ENCODE assay signal across 31 cellular contexts in the genomic region with DNA sequence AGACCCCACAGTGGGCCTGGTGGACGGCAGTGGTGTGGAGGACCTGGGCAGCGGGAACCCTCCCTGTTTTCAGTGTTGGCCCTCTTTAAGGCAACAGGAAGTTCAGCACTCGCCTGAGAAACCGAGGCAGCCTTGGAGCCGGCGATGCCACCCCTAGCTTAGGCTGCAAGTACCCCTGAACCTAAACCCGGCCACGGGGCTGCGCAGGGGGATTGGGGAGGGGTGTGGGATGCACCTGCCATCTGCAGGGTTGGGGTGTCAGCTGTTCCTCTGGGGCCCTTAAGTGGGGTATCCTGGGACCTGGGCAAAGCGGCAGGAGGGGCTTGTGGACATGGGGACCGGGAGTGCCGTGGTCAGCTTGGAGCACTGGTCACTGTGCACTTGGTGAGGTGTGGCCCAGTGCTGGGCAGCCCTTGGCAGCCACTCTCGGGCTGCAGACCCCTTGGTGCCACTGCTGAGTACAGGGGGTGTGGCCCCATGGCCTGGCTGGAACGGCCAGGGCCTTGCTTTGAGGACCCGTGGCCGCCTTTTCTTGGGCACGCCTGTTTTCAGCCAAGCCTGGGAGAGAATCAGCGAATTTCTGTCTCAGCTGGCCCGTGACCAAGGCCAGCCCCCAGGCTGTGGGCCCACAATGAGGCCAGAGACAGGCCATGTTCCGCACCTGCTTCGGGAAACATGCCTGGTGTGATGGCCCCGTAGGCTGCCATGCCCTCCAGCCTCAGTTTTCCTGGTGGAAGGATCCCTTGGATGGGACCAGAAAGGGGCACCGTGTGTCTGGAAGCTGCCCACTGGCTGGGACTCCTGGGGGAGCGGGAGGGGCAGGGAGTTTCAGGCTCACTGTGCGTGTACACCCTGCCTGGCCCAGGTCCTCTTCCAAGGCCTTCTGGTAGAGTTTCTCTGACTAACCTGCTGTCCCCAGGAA. TPM values are rescaled to one million over a fixed set of nuclear protein-coding genes. Genes with fewer than 3 reads are reported as not detected.
DNase-seq lines count a peak whose midpoint lies in the region; ATAC-seq, FAIRE-seq and TF ChIP-seq lines count a peak whose summit lies in the region.
"Had no signal": no experiment of that assay in that cellular context is flagged by ENCODE, and none has a peak within 500 bp of the region (broad histone marks: within the 10 kb centered on the region; RNA-seq: fewer than 3 reads in every experiment).

No MANE protein-coding gene starts in this region.

- H3K36me3 ChIP-seq in SK-N-SH (replicated peaks in 1 of 2; ENCODE audit: control insufficient read depth in 1 of 2, insufficient read depth in 2 of 2, low read length in 1 of 2): peaks cover 28 to 38% of the 10 kb centered on the region in 2 experiments
- H3K36me3 ChIP-seq in HCT116 (ENCODE audit: control insufficient read depth in 1 of 2, insufficient read depth in 2 of 2, low read length in 2 of 2): peaks cover 16 to 40% of the 10 kb centered on the region in 2 experiments; a peak in 3 of 4 replicates
- H3K36me3 ChIP-seq in H1 (ENCODE audit: control insufficient read depth in 2 of 4, insufficient read depth in 4 of 4, low read length in 3 of 4): peaks cover 20 to 28% (median 24%) of the 10 kb centered on the region in 4 experiments

- intact Hi-C loops in HCT116 (cut with micrococcal nuclease): no loop called here

- H2AK5ac ChIP-seq in H1 (ENCODE audit: low read depth, low read length): no peak overlapping the region

- H3K14ac ChIP-seq in H1 (ENCODE audit: insufficient read length): no peak overlapping the region

- TF ChIP-seq CTCF in SK-N-SH (IDR thresholded peaks at IDR 0.05) (no peak), HCT116 (IDR thresholded peaks at IDR 0.05 in 2 of 3, conservative IDR thresholded peaks at IDR 0.05 in 1 of 3; ENCODE audit: borderline replicate concordance in 1 of 3, insufficient read depth in 1 of 3, low read depth in 2 of 3, low read length in 2 of 3) (no peak), H1 (IDR thresholded peaks at IDR 0.05; ENCODE audit: control extremely low read depth in 1 of 3, insufficient read depth in 1 of 3, low read depth in 1 of 3, low read length in 3 of 3) (no peak)

- H3K79me2 ChIP-seq in SK-N-SH (ENCODE audit: insufficient read depth) (peaks cover 39% of the 10 kb centered on the region), HCT116 (ENCODE audit: insufficient read depth, low read length) (peaks cover 54% of the 10 kb centered on the region), H1 (ENCODE audit: control insufficient read depth in 1 of 2, insufficient read depth in 2 of 2, low read length in 2 of 2) (peaks cover 9 to 25% of the 10 kb centered on the region in 2 experiments; a peak in 3 of 4 replicates)

- BruUV-seq in HCT116 (replicated peaks; lab: Mats Ljungman, UMichigan): no TSS peak

- H2BK120ac ChIP-seq in H1 (replicated peaks; ENCODE audit: low read depth, low read length): no peak overlapping the region

- no peak overlapping the region for H3K9ac ChIP-seq in SK-N-SH
- H3K9ac ChIP-seq in HCT116 (ENCODE audit: low read length): no peak overlapping the region
- no peak overlapping the region for H3K9ac ChIP-seq in H1 (replicated peaks in 1 of 4; ENCODE audit: extremely low read depth in 1 of 4, low read depth in 3 of 4, low read length in 3 of 4)

- no peak for ATAC-seq in SK-N-SH treated with all-trans-retinoic acid at 6 μM for 48 hours
- ATAC-seq in HCT116: no peak
- no peak for ATAC-seq in T-cell (replicated peaks in 1 of 4)
- no peak for ATAC-seq in HG03135 (IDR thresholded peaks at IDR 0.05; ENCODE audit: unreplicated experiment)
- ATAC-seq: left ventricle myocardium superior; naive thymus-derived CD8-positive, alpha-beta T cell; pancreas; sciatic nerve; WTC11 had no signal

- no peaks in the 10 kb centered on the region for H3K9me3 Mint-ChIP-seq in T-cell
- H3K9me3 Mint-ChIP-seq: mesothelial cell of epicardium; naive thymus-derived CD8-positive, alpha-beta T cell; WTC11 had no signal

- no peak overlapping the region for H3K4me2 ChIP-seq in SK-N-SH
- no peak overlapping the region for H3K4me2 ChIP-seq in HCT116 (ENCODE audit: low read length)
- no peak overlapping the region for H3K4me2 ChIP-seq in H1 (ENCODE audit: insufficient read depth in 1 of 2, low read depth in 2 of 2, low read length in 2 of 2)

- H3K9me3 ChIP-seq in SK-N-SH (no peaks in the 10 kb centered on the region), HCT116 (ENCODE audit: control insufficient read depth in 1 of 2, insufficient read depth in 1 of 2, low read depth in 1 of 2, low read length in 2 of 2) (no peaks in the 10 kb centered on the region), H1 (ENCODE audit: insufficient read depth in 2 of 2, low read depth in 1 of 2, low read length in 1 of 2) (no peaks in the 10 kb centered on the region)
- H3K9me3 ChIP-seq: adrenal gland, esophagus muscularis mucosa, pancreas, stomach, tibial nerve had no signal

- H2BK15ac ChIP-seq in H1 (ENCODE audit: low read length): no peak overlapping the region

- no peak overlapping the region for H3K56ac ChIP-seq in H1 (replicated peaks; ENCODE audit: insufficient read length, low read depth, low read length)

- peaks cover 12 to 25% of the 10 kb centered on the region in 2 experiments for H3K4me1 ChIP-seq in SK-N-SH (ENCODE audit: control insufficient read depth in 1 of 2, insufficient read depth in 2 of 2, low read depth in 1 of 2, low read length in 1 of 2)
- peaks cover 25 to 43% of the 10 kb centered on the region in 2 experiments for H3K4me1 ChIP-seq in HCT116 (ENCODE audit: control insufficient read depth in 1 of 2, insufficient read depth in 2 of 2, low read length in 2 of 2)
- peaks cover 0 to 22% (median 18%) of the 10 kb centered on the region in 4 experiments; a peak in 5 of 7 replicates for H3K4me1 ChIP-seq in H1 (replicated peaks in 1 of 4; ENCODE audit: control insufficient read depth in 3 of 4, insufficient read depth in 4 of 4, low read length in 3 of 4)

- H4K8ac ChIP-seq in H1 (ENCODE audit: extremely low read depth, insufficient read depth, low read length): no peak overlapping the region; the same call in 1 of the 2 replicates

- no peak overlapping the region for H3K18ac ChIP-seq in H1 (ENCODE audit: extremely low read depth, low read length)

- RAD21 ChIA-PET in HCT116 (lab: Charles Lee; ENCODE audit: low non-redundant PET in 1 of 2, low total read pairs in 2 of 2, uncharacterized antibody in 2 of 2, unreplicated experiment in 2 of 2): no interaction called here

- H3K23me2 ChIP-seq in H1 (ENCODE audit: low read depth, low read length): peaks cover 20% of the 10 kb centered on the region

- H3K23ac ChIP-seq in H1 (ENCODE audit: insufficient read length): no peak overlapping the region

- H3K36me3 Mint-ChIP-seq in T-cell: peaks cover 15% of the 10 kb centered on the region

- peaks cover 43% of the 10 kb centered on the region for H3F3A ChIP-seq in SK-N-SH (replicated peaks; ENCODE audit: insufficient read depth)

- H3K27ac ChIP-seq in SK-N-SH (ENCODE audit: low read depth in 2 of 2, low read length in 1 of 2) (no peak overlapping the region), HCT116 (ENCODE audit: low read depth, low read length) (peak overlapping the region; percentile 12; the same call in 1 of the 2 replicates), H1 (ENCODE audit: low read depth, low read length) (no peak overlapping the region)
- H3K27ac ChIP-seq: adrenal gland, brain microvascular endothelial cell, esophagus muscularis mucosa, pancreas, stomach, tibial nerve had no signal

- POLR2A ChIA-PET in SK-N-SH (lab: Yijun Ruan, JAX) (interaction anchor here (0.7 to 3.0 kb wide), 3 partner anchors 12 to 158 kb away, joined by 3 to 9 read pairs (median 6); a partner anchor contains a TSS), HCT116 (lab: Charles Lee) (no interaction called here), H1 (lab: Charles Lee; ENCODE audit: partially characterized antibody) (interaction anchor here (1.1 to 17.2 kb wide), 13 partner anchors 15 to 250 kb away, joined by 3 to 436 read pairs (median 3); a partner anchor contains a TSS), T-cell (lab: Charles Lee) (interaction anchor here in 1 of 2 donors (0.6 kb wide), 1 partner anchor 190 kb away, joined by 5 read pairs; no protein-coding TSS in a partner anchor)

- no peak for TF ChIP-seq RAD21 in SK-N-SH (IDR thresholded peaks at IDR 0.05; ENCODE audit: low read length)
- no peak for TF ChIP-seq RAD21 in HCT116 (IDR thresholded peaks at IDR 0.05; ENCODE audit: low read depth)
- no peak for TF ChIP-seq RAD21 in H1 (IDR thresholded peaks at IDR 0.05 in 1 of 2, conservative IDR thresholded peaks at IDR 0.05 in 1 of 2; ENCODE audit: low read depth in 2 of 2, low read length in 2 of 2)

- H4K91ac ChIP-seq in H1 (replicated peaks; ENCODE audit: insufficient read length, low read length): no peak overlapping the region

- H3K27ac Mint-ChIP-seq in T-cell: no peak overlapping the region
- H3K27ac Mint-ChIP-seq: mesothelial cell of epicardium had no signal

- no peaks in the 10 kb centered on the region for H3K27me3 ChIP-seq in SK-N-SH (ENCODE audit: insufficient read depth)
- H3K27me3 ChIP-seq in HCT116 (ENCODE audit: insufficient read depth, low read length): no peaks in the 10 kb centered on the region
- H3K27me3 ChIP-seq in H1 (replicated peaks in 1 of 4; ENCODE audit: control insufficient read depth in 3 of 4, extremely low read depth in 1 of 4, insufficient read depth in 3 of 4, low read length in 3 of 4): no peaks in the 10 kb centered on the region; a peak in 2 of 7 replicates
- H3K27me3 ChIP-seq: adrenal gland, brain microvascular endothelial cell, pancreas, stomach, tibial nerve had no signal

- peaks cover 13 to 33% (median 27%) of the 10 kb centered on the region in 3 donors for H3K4me1 Mint-ChIP-seq in T-cell

- no peak overlapping the region for H2BK12ac ChIP-seq in H1 (ENCODE audit: low read depth, low read length)

- no peaks in the 10 kb centered on the region for H3K27me3 Mint-ChIP-seq in T-cell
- H3K27me3 Mint-ChIP-seq: naive thymus-derived CD8-positive, alpha-beta T cell had no signal

- no peaks in the 10 kb centered on the region for H3K9me2 ChIP-seq in SK-N-SH
- no peaks in the 10 kb centered on the region for H3K9me2 ChIP-seq in HCT116 (ENCODE audit: insufficient read depth)

- WGBS in SK-N-SH (ENCODE audit: low lambda C conversion rate): 92% methylated on average over 11 of the region's 25 CpGs
- 94% methylated on average over 24 of the region's 25 CpGs; no CpG with 5 or more reads in 1 of the 2 experiments for WGBS in H1 (ENCODE audit: extremely low coverage in 1 of 2, insufficient coverage in 1 of 2, insufficient read length in 1 of 2, insufficient replicate concordance in 2 of 2, low coverage in 1 of 2, low lambda C conversion rate in 2 of 2, missing lambda C conversion rate in 1 of 2), 2 experiments

- H4K20me1 ChIP-seq in SK-N-SH (ENCODE audit: insufficient read depth) (no peaks in the 10 kb centered on the region), HCT116 (ENCODE audit: insufficient read depth) (no peaks in the 10 kb centered on the region), H1 (replicated peaks in 1 of 2; ENCODE audit: control insufficient read depth in 1 of 2, insufficient read depth in 2 of 2, low read length in 2 of 2) (peaks cover 4 to 8% of the 10 kb centered on the region in 2 experiments)

- TF ChIP-seq POLR2A in HCT116 (IDR thresholded peaks at IDR 0.05; ENCODE audit: borderline replicate concordance, extremely low read depth, insufficient read depth, insufficient read length) (no peak), H1 (IDR thresholded peaks at IDR 0.05; ENCODE audit: control extremely low read depth in 1 of 2, low read depth in 2 of 2, low read length in 2 of 2) (no peak; a peak in 1 of 3 replicates)

- H3K4ac ChIP-seq in H1 (replicated peaks; ENCODE audit: insufficient read length, low read depth, low read length): no peak overlapping the region

- no peak overlapping the region for H2BK20ac ChIP-seq in H1 (ENCODE audit: low read length)

- H3K4me3 ChIP-seq in SK-N-SH (ENCODE audit: low read depth in 2 of 2, low read length in 1 of 2) (no peak overlapping the region), HCT116 (replicated peaks in 1 of 2; ENCODE audit: low read depth in 1 of 2, low read length in 2 of 2) (no peak overlapping the region), H1 (ENCODE audit: extremely low read depth in 1 of 4, insufficient read depth in 2 of 4, low read depth in 3 of 4, low read length in 4 of 4) (no peak overlapping the region)
- H3K4me3 ChIP-seq: adrenal gland, esophagus muscularis mucosa, pancreas, stomach, tibial nerve had no signal

- peaks cover 12% of the 10 kb centered on the region for H3K79me1 ChIP-seq in H1 (ENCODE audit: low read depth, low read length)

- no peak overlapping the region for H4K5ac ChIP-seq in H1 (ENCODE audit: insufficient read length, low read depth, low read length)

- TF ChIP-seq EP300 in SK-N-SH (IDR thresholded peaks at IDR 0.05; ENCODE audit: borderline replicate concordance in 1 of 2, low read depth in 1 of 2, low read length in 1 of 2): no peak
- no peak for TF ChIP-seq EP300 in H1 (IDR thresholded peaks at IDR 0.05; ENCODE audit: borderline replicate concordance in 1 of 2, low read depth in 2 of 2, low read length in 2 of 2)

- no peak overlapping the region for H2BK5ac ChIP-seq in H1 (ENCODE audit: low read depth, low read length)

- CTCF ChIA-PET in SK-N-SH (lab: Yijun Ruan, JAX): interaction anchor here (1.0 to 2.6 kb wide), 6 partner anchors 14 to 161 kb away, joined by 3 to 10 read pairs (median 4); no protein-coding TSS in a partner anchor
- CTCF ChIA-PET in HCT116 (lab: Charles Lee): no interaction called here
- CTCF ChIA-PET in H1 (lab: Charles Lee; ENCODE audit: partially characterized antibody): interaction anchor here (1.0 to 1.9 kb wide), 5 partner anchors 12 to 161 kb away, joined by 3 to 8 read pairs (median 5); no protein-coding TSS in a partner anchor
- CTCF ChIA-PET in T-cell (lab: Charles Lee): no interaction called here

- no peak for FAIRE-seq in H1 (lab: Jason Lieb, UNC)
- FAIRE-seq: colon, frontal cortex, pancreas, RCC 7860 had no signal

- DNase-seq in SK-N-SH (no peak), HCT116 (ENCODE audit: low read depth, low spot score) (no peak), H1 (ENCODE audit: low read depth in 1 of 2, low spot score in 2 of 2) (no peak), T-cell (no peak)
- DNase-seq: 8988T; activated naive CD4-positive, alpha-beta T cell; AML-193; brain microvascular endothelial cell; Calu3; H7; hippocampal formation; KBM-7; MM.1S; naive thymus-derived CD8-positive, alpha-beta T cell; NCI-H1417 treated with DMSO at 0.1 percent for 48 hours; NCI-H510A; stomach; T-helper 9 cell had no signal

- no peak overlapping the region for H3K4me3 Mint-ChIP-seq in T-cell
- H3K4me3 Mint-ChIP-seq: mesothelial cell of epicardium, WTC11 had no signal

- H2AFZ ChIP-seq in SK-N-SH (ENCODE audit: low read depth) (no peak overlapping the region), HCT116 (ENCODE audit: low read depth, low read length, poor library complexity, severe bottlenecking) (no peak overlapping the region), H1 (ENCODE audit: low read length) (no peak overlapping the region)

RNA-seq across cellular contexts. Expression of a gene that starts 4.1 kb away (rescaled TPM):
- polyA plus RNA-seq in SK-N-SH (2012; rRNA removed) (29.9 and 34.7 TPM in 2 replicates), H1 (2011; rRNA removed) (43.0 and 60.9 TPM in 2 replicates)
- 11.7 and 21.7 TPM in 2 replicates for polyA plus RNA-seq in SK-N-SH (2012; cell fraction: cytosol; rRNA removed)
- 44.0 and 46.7 TPM in 2 replicates for polyA plus RNA-seq in SK-N-SH (2012; cell fraction: nucleus; rRNA removed)
- total RNA-seq in HCT116 (2021; ENCODE audit: unreplicated experiment) (70.8 TPM), T-cell (1 to 10 TPM; 3.3 to 8.3 (median 7.4) TPM)
- polyA plus RNA-seq in HCT116 (2012): 52.7 and 57.5 TPM in 2 replicates
- total RNA-seq in H1 (2021; fragmentation: NEBNext Ultra II Directional; extraction: Animal tissue kit (Norgen Biotek cat#: 25700)): 22.2 and 25.3 TPM in 2 replicates
- 30.8 TPM for polyA plus RNA-seq in H1 (2011; cell fraction: cytosol; rRNA removed)
- polyA plus RNA-seq in H1 (2011; cell fraction: nucleus; rRNA removed): 77.5 TPM
- polyA plus RNA-seq in H1 (2012, experiment 1 of 2): 14.8 to 29.0 TPM (median 26.6 TPM) in 4 replicates
- polyA plus RNA-seq in H1 (2012, experiment 2 of 2): 33.3 TPM
- polyA plus RNA-seq in H1 (2013, experiment 1 of 2): 19.0 TPM
- 20.0 TPM for polyA plus RNA-seq in H1 (2013, experiment 2 of 2)
- polyA minus RNA-seq in H1 (2011; rRNA and poly(A)+ RNA removed): 11.7 and 14.2 TPM in 2 replicates
- polyA minus RNA-seq in H1 (2011; cell fraction: cytosol; rRNA and poly(A)+ RNA removed): 14.8 TPM
- 24.0 TPM for polyA minus RNA-seq in H1 (2011; cell fraction: nucleus; rRNA and poly(A)+ RNA removed)

RNA-seq across cellular contexts. Expression of a gene that starts 4.8 kb away (rescaled TPM):
- polyA plus RNA-seq in SK-N-SH (2012; rRNA removed): 255 and 322 TPM in 2 replicates
- 191 and 244 TPM in 2 replicates for polyA plus RNA-seq in SK-N-SH (2012; cell fraction: cytosol; rRNA removed)
- 113 and 204 TPM in 2 replicates for polyA plus RNA-seq in SK-N-SH (2012; cell fraction: nucleus; rRNA removed)
- total RNA-seq in HCT116 (2021; ENCODE audit: unreplicated experiment): 260 TPM
- polyA plus RNA-seq in HCT116 (2012): 178 and 227 TPM in 2 replicates
- 120 and 131 TPM in 2 replicates for total RNA-seq in H1 (2021; fragmentation: NEBNext Ultra II Directional; extraction: Animal tissue kit (Norgen Biotek cat#: 25700))
- 141 and 190 TPM in 2 replicates for polyA plus RNA-seq in H1 (2011; rRNA removed)
- 185 TPM for polyA plus RNA-seq in H1 (2011; cell fraction: cytosol; rRNA removed)
- 144 TPM for polyA plus RNA-seq in H1 (2011; cell fraction: nucleus; rRNA removed)
- 66.6 to 148 TPM (median 135 TPM) in 4 replicates for polyA plus RNA-seq in H1 (2012, experiment 1 of 2)
- 172 TPM for polyA plus RNA-seq in H1 (2012, experiment 2 of 2)
- polyA plus RNA-seq in H1 (2013, experiment 1 of 2): 97.0 TPM
- polyA plus RNA-seq in H1 (2013, experiment 2 of 2): 97.1 TPM
- 40.8 and 41.6 TPM in 2 replicates for polyA minus RNA-seq in H1 (2011; rRNA and poly(A)+ RNA removed)
- 51.5 TPM for polyA minus RNA-seq in H1 (2011; cell fraction: cytosol; rRNA and poly(A)+ RNA removed)
- 46.7 TPM for polyA minus RNA-seq in H1 (2011; cell fraction: nucleus; rRNA and poly(A)+ RNA removed)
- total RNA-seq in T-cell: 10 to 100 TPM; 18.5 to 33.5 (median 31.4) TPM

RNA-seq across cellular contexts. Expression of a gene that starts 24.2 kb away (rescaled TPM):
- polyA plus RNA-seq in SK-N-SH (2012; rRNA removed): 184 and 192 TPM in 2 replicates
- polyA plus RNA-seq in SK-N-SH (2012; cell fraction: cytosol; rRNA removed): 53.4 and 74.7 TPM in 2 replicates
- polyA plus RNA-seq in SK-N-SH (2012; cell fraction: nucleus; rRNA removed): 726 and 951 TPM in 2 replicates
- total RNA-seq in HCT116 (2021; ENCODE audit: unreplicated experiment): 231 TPM
- 235 and 241 TPM in 2 replicates for polyA plus RNA-seq in HCT116 (2012)
- 78.8 and 80.8 TPM in 2 replicates for total RNA-seq in H1 (2021; fragmentation: NEBNext Ultra II Directional; extraction: Animal tissue kit (Norgen Biotek cat#: 25700))
- polyA plus RNA-seq in H1 (2011; rRNA removed): 99.7 and 144 TPM in 2 replicates
- polyA plus RNA-seq in H1 (2011; cell fraction: cytosol; rRNA removed): 68.0 TPM
- polyA plus RNA-seq in H1 (2011; cell fraction: nucleus; rRNA removed): 334 TPM
- 65.1 to 84.3 TPM (median 78.3 TPM) in 4 replicates for polyA plus RNA-seq in H1 (2012, experiment 1 of 2)
- polyA plus RNA-seq in H1 (2012, experiment 2 of 2): 54.5 TPM
- 39.6 TPM for polyA plus RNA-seq in H1 (2013, experiment 1 of 2)
- polyA plus RNA-seq in H1 (2013, experiment 2 of 2): 35.7 TPM
- 71.4 and 95.1 TPM in 2 replicates for polyA minus RNA-seq in H1 (2011; rRNA and poly(A)+ RNA removed)
- 67.2 TPM for polyA minus RNA-seq in H1 (2011; cell fraction: cytosol; rRNA and poly(A)+ RNA removed)
- polyA minus RNA-seq in H1 (2011; cell fraction: nucleus; rRNA and poly(A)+ RNA removed): 69.8 TPM
- total RNA-seq in T-cell: 100 to 1,000 TPM; 114 to 205 (median 181) TPM

RNA-seq across cellular contexts. Expression of a gene that starts 24.4 kb away (rescaled TPM):
- polyA plus RNA-seq in SK-N-SH (2012; rRNA removed) (148 and 166 TPM in 2 replicates), H1 (2011; rRNA removed) (60.8 and 64.2 TPM in 2 replicates)
- polyA plus RNA-seq in SK-N-SH (2012; cell fraction: cytosol; rRNA removed): 127 and 132 TPM in 2 replicates
- polyA plus RNA-seq in SK-N-SH (2012; cell fraction: nucleus; rRNA removed): 281 and 480 TPM in 2 replicates
- total RNA-seq in HCT116 (2021; ENCODE audit: unreplicated experiment) (47.5 TPM), T-cell (10 to 100 TPM; 30.9 to 51.0 (median 39.3) TPM)
- 39.0 and 43.1 TPM in 2 replicates for polyA plus RNA-seq in HCT116 (2012)
- total RNA-seq in H1 (2021; fragmentation: NEBNext Ultra II Directional; extraction: Animal tissue kit (Norgen Biotek cat#: 25700)): 37.0 and 41.8 TPM in 2 replicates
- 84.9 TPM for polyA plus RNA-seq in H1 (2011; cell fraction: cytosol; rRNA removed)
- 30.5 TPM for polyA plus RNA-seq in H1 (2011; cell fraction: nucleus; rRNA removed)
- 48.9 to 59.9 TPM (median 53.7 TPM) in 4 replicates for polyA plus RNA-seq in H1 (2012, experiment 1 of 2)
- 39.8 TPM for polyA plus RNA-seq in H1 (2012, experiment 2 of 2)
- 40.1 TPM for polyA plus RNA-seq in H1 (2013, experiment 1 of 2)
- 41.3 TPM for polyA plus RNA-seq in H1 (2013, experiment 2 of 2)
- 31.9 and 34.2 TPM in 2 replicates for polyA minus RNA-seq in H1 (2011; rRNA and poly(A)+ RNA removed)
- 15.9 TPM for polyA minus RNA-seq in H1 (2011; cell fraction: cytosol; rRNA and poly(A)+ RNA removed)
- polyA minus RNA-seq in H1 (2011; cell fraction: nucleus; rRNA and poly(A)+ RNA removed): 18.6 TPM

RNA-seq across cellular contexts. Expression of a gene that starts 41.4 kb away (rescaled TPM):
- polyA plus RNA-seq in SK-N-SH (2012; rRNA removed) (55.1 and 62.4 TPM in 2 replicates), H1 (2011; rRNA removed) (17.6 and 23.3 TPM in 2 replicates)
- 50.3 and 52.9 TPM in 2 replicates for polyA plus RNA-seq in SK-N-SH (2012; cell fraction: cytosol; rRNA removed)
- polyA plus RNA-seq in SK-N-SH (2012; cell fraction: nucleus; rRNA removed): 72.5 and 89.0 TPM in 2 replicates
- total RNA-seq in HCT116 (2021; ENCODE audit: unreplicated experiment) (77.5 TPM), T-cell (10 to 100 TPM; 15.9 to 33.9 (median 30.0) TPM)
- polyA plus RNA-seq in HCT116 (2012): 39.7 and 42.4 TPM in 2 replicates
- 38.6 and 39.8 TPM in 2 replicates for total RNA-seq in H1 (2021; fragmentation: NEBNext Ultra II Directional; extraction: Animal tissue kit (Norgen Biotek cat#: 25700))
- polyA plus RNA-seq in H1 (2011; cell fraction: cytosol; rRNA removed): 28.0 TPM
- 24.2 TPM for polyA plus RNA-seq in H1 (2011; cell fraction: nucleus; rRNA removed)
- polyA plus RNA-seq in H1 (2012, experiment 1 of 2): 38.1 to 44.2 TPM (median 40.1 TPM) in 4 replicates
- 19.9 TPM for polyA plus RNA-seq in H1 (2012, experiment 2 of 2)
- polyA plus RNA-seq in H1 (2013, experiment 1 of 2): 40.4 TPM
- 44.2 TPM for polyA plus RNA-seq in H1 (2013, experiment 2 of 2)
- polyA minus RNA-seq in H1 (2011; rRNA and poly(A)+ RNA removed): 3.2 and 4.4 TPM in 2 replicates
- polyA minus RNA-seq in H1 (2011; cell fraction: cytosol; rRNA and poly(A)+ RNA removed): 8.4 TPM
- 9.5 TPM for polyA minus RNA-seq in H1 (2011; cell fraction: nucleus; rRNA and poly(A)+ RNA removed)

Comparison
In these comparisons a context has a peak if more than half of its experiments do, and no peak if none do; other contexts are left out.
1. CTCF ChIA-PET loops: an anchor here in SK-N-SH (1.0 to 2.6 kb wide) and H1 (1.0 to 1.9 kb wide); none called in HCT116 and T-cell.